In genomic region chr11:48081151-48082010, GRCh38 we compare ENCODE assay signal across 8 cellular contexts.
DNase-seq lines count a peak whose midpoint lies in the region; ATAC-seq lines count a peak whose summit lies in the region.

No MANE protein-coding gene starts in this region.

- H3K36me3 Mint-ChIP-seq in activated naive CD4-positive, alpha-beta T cell treated with anti-CD3 and anti-CD28 coated beads for 36 hours (ENCODE audit: low read depth): peaks cover 3% of the 10 kb centered on the region
- peaks cover 21% of the 10 kb centered on the region for H3K36me3 Mint-ChIP-seq in stimulated activated memory B cell treated with anti-CD40 and anti-IgM and Interleukin-4, amounts not matched to agents 10 μg/mL and 1 μg/mL and 100 μg/mL, for 72 hours

- peak; percentile 66 for DNase-seq in activated naive CD4-positive, alpha-beta T cell treated with anti-CD3 and anti-CD28 coated beads for 36 hours
- no peak for DNase-seq in activated naive CD4-positive, alpha-beta T cell treated with Interleukin-2 at 50 U/mL for 16 hours
- DNase-seq in iris pigment epithelial cell (ENCODE audit: low read depth) (peak; percentile 86), NCI-H2196 treated with DMSO at 0.1 percent for 48 hours (lab: John Stamatoyannopoulos, UW; ENCODE audit: unreplicated experiment) (no peak)

- H3K27ac Mint-ChIP-seq in activated naive CD4-positive, alpha-beta T cell treated with anti-CD3 and anti-CD28 coated beads for 36 hours: no peak overlapping the region
- H3K27ac Mint-ChIP-seq in stimulated activated memory B cell treated with anti-CD40 and anti-IgM and Interleukin-4, amounts not matched to agents 10 μg/mL and 1 μg/mL and 100 μg/mL, for 72 hours: peak overlapping the region; percentile 44

- peak; percentile 55 for ATAC-seq in stimulated activated memory B cell treated with anti-CD40 and anti-IgM and Interleukin-4, amounts not matched to agents 10 μg/mL and 1 μg/mL and 100 μg/mL, for 72 hours
- ATAC-seq in GM18520 (IDR thresholded peaks at IDR 0.05; ENCODE audit: unreplicated experiment) (no peak), GM19035 (IDR thresholded peaks at IDR 0.05; ENCODE audit: unreplicated experiment) (no peak)

- H3K27me3 Mint-ChIP-seq in activated naive CD4-positive, alpha-beta T cell treated with anti-CD3 and anti-CD28 coated beads for 36 hours (ENCODE audit: low read depth): no peaks in the 10 kb centered on the region
- no peaks in the 10 kb centered on the region for H3K27me3 Mint-ChIP-seq in stimulated activated memory B cell treated with anti-CD40 and anti-IgM and Interleukin-4, amounts not matched to agents 10 μg/mL and 1 μg/mL and 100 μg/mL, for 72 hours

- peaks cover 33% of the 10 kb centered on the region for H3K4me1 Mint-ChIP-seq in activated naive CD4-positive, alpha-beta T cell treated with anti-CD3 and anti-CD28 coated beads for 36 hours (ENCODE audit: low read depth)
- peaks cover 42% of the 10 kb centered on the region for H3K4me1 Mint-ChIP-seq in stimulated activated memory B cell treated with anti-CD40 and anti-IgM and Interleukin-4, amounts not matched to agents 10 μg/mL and 1 μg/mL and 100 μg/mL, for 72 hours

- CTCF ChIA-PET in activated naive CD4-positive, alpha-beta T cell treated with anti-CD3 and anti-CD28 coated beads for 36 hours (lab: Charles Lee): interaction anchor here (0.6 kb wide), 1 partner anchor 8 kb away, joined by 5 read pairs; no protein-coding TSS in a partner anchor

- H3K27ac ChIP-seq in angular gyrus (ENCODE audit: low read depth, low read length): peak overlapping the region; percentile 11

- no peaks in the 10 kb centered on the region for H3K9me3 Mint-ChIP-seq in activated naive CD4-positive, alpha-beta T cell treated with anti-CD3 and anti-CD28 coated beads for 36 hours
- H3K9me3 Mint-ChIP-seq in stimulated activated memory B cell treated with anti-CD40 and anti-IgM and Interleukin-4, amounts not matched to agents 10 μg/mL and 1 μg/mL and 100 μg/mL, for 72 hours: no peaks in the 10 kb centered on the region

- H3K4me3 Mint-ChIP-seq in activated naive CD4-positive, alpha-beta T cell treated with anti-CD3 and anti-CD28 coated beads for 36 hours: peak overlapping the region; percentile 8
- H3K4me3 Mint-ChIP-seq in stimulated activated memory B cell treated with anti-CD40 and anti-IgM and Interleukin-4, amounts not matched to agents 10 μg/mL and 1 μg/mL and 100 μg/mL, for 72 hours: no peak overlapping the region

- intact Hi-C loops in activated naive CD4-positive, alpha-beta T cell treated with anti-CD3 and anti-CD28 coated beads for 36 hours (cut with micrococcal nuclease): loop anchor here (2.0 kb wide), 1 partner anchor 19 kb away; no protein-coding TSS in a partner anchor

Comparison
In these comparisons a context has a peak if more than half of its experiments do, and no peak if none do; other contexts are left out.
1. DNase-seq: peak in activated naive CD4-positive, alpha-beta T cell treated with anti-CD3 and anti-CD28 coated beads for 36 hours (single experiment) and iris pigment epithelial cell (single experiment); none in activated naive CD4-positive, alpha-beta T cell treated with Interleukin-2 at 50 U/mL for 16 hours (single experiment) and NCI-H2196 treated with DMSO at 0.1 percent for 48 hours (single experiment).